In genomic region chr6:106477790-106478189, GRCh38 we compare ENCODE assay signal across 13 cellular contexts.
DNase-seq lines count a peak whose midpoint lies in the region; ATAC-seq and TF ChIP-seq lines count a peak whose summit lies in the region.
"Had no signal": no experiment of that assay in that cellular context is flagged by ENCODE, and none has a peak within 500 bp of the region (broad histone marks: within the 10 kb centered on the region; RNA-seq: fewer than 3 reads in every experiment).

No MANE protein-coding gene starts in this region.

- no peak overlapping the region for H2AK5ac ChIP-seq in trophoblast cell (ENCODE audit: low read length)

- no peak overlapping the region for H2BK120ac ChIP-seq in trophoblast cell (ENCODE audit: insufficient read depth, low read length, poor library complexity)

- H3K4ac ChIP-seq in trophoblast cell (ENCODE audit: low read depth, low read length) = no peak overlapping the region

- peak; percentile 20 for ATAC-seq in left colon
- ATAC-seq: esophagus mucosa, Panc1 had no signal

- no peak overlapping the region for H3K18ac ChIP-seq in trophoblast cell (ENCODE audit: low read length)

- H3K79me2 ChIP-seq in trophoblast cell (ENCODE audit: control insufficient read depth, insufficient read depth, low read length, poor library complexity) = no peaks in the 10 kb centered on the region

- H3K27me3 ChIP-seq in trophoblast cell (ENCODE audit: insufficient read depth, low read length) = no peaks in the 10 kb centered on the region
- H3K27me3 ChIP-seq: neural progenitor cell had no signal

- no peak overlapping the region for H4K12ac ChIP-seq in trophoblast cell (ENCODE audit: low read depth, low read length)

- TF ChIP-seq CTCF in GM20000 (IDR thresholded peaks at IDR 0.05; ENCODE audit: extremely low read depth, missing control alignments) = no peak

- no peak overlapping the region for H3K23ac ChIP-seq in trophoblast cell (ENCODE audit: low read length)

- TF ChIP-seq RAD21 in Ishikawa (IDR thresholded peaks at IDR 0.05; ENCODE audit: low read depth) = no peak

- no peak overlapping the region for H2BK12ac ChIP-seq in trophoblast cell (ENCODE audit: low read length)

- no peaks in the 10 kb centered on the region for H3K36me3 ChIP-seq in trophoblast cell (ENCODE audit: control insufficient read depth in 1 of 2, insufficient read depth in 2 of 2, low read length in 2 of 2)
- H3K36me3 ChIP-seq: left ventricle myocardium inferior, neural progenitor cell had no signal

- H3K14ac ChIP-seq in trophoblast cell (ENCODE audit: low read length) = no peak overlapping the region

- H2AFZ ChIP-seq in trophoblast cell (ENCODE audit: insufficient read depth, low read length, poor library complexity) = no peak overlapping the region
- H2AFZ ChIP-seq: neural progenitor cell had no signal

- H3K4me1 ChIP-seq in trophoblast cell (ENCODE audit: control insufficient read depth in 1 of 2, insufficient read depth in 2 of 2, low read length in 2 of 2) = no peaks in the 10 kb centered on the region
- H3K4me1 ChIP-seq: left ventricle myocardium inferior, neural progenitor cell had no signal

- DNase-seq in COLO668 (lab: John Stamatoyannopoulos, UW; ENCODE audit: unreplicated experiment) (peak; percentile 34), NCI-H524 (lab: John Stamatoyannopoulos, UW) (peak; percentile 83 to 89), left colon (no peak), trophoblast cell (no peak), SHP77 treated with DMSO at 0.1 percent for 48 hours (lab: John Stamatoyannopoulos, UW) (no peak), GM20000 (ENCODE audit: low spot score) (no peak)
- DNase-seq in activated CD8-positive, alpha-beta memory T cell treated with anti-CD3 and anti-CD28 coated beads, Interleukin-2, amount 50 U/mL, for 48 hours = no peak
- DNase-seq: left ventricle myocardium inferior had no signal

- no peak overlapping the region for H4K91ac ChIP-seq in trophoblast cell (ENCODE audit: low read depth, low read length)

- H3K4me3 ChIP-seq in trophoblast cell (ENCODE audit: low read depth, low read length) = no peak overlapping the region
- H3K4me3 ChIP-seq: left ventricle myocardium inferior, neural progenitor cell, smooth muscle cell had no signal

- H3K4me2 ChIP-seq in trophoblast cell (ENCODE audit: low read length) = no peak overlapping the region
- H3K4me2 ChIP-seq: neural progenitor cell, smooth muscle cell had no signal

- no peaks in the 10 kb centered on the region for H3K9me3 ChIP-seq in trophoblast cell (ENCODE audit: insufficient read depth, low read depth, low read length)
- H3K9me3 ChIP-seq: left ventricle myocardium inferior had no signal

- H2BK5ac ChIP-seq in trophoblast cell (ENCODE audit: low read depth, low read length, poor library complexity) = no peak overlapping the region

- H3K79me1 ChIP-seq in trophoblast cell (ENCODE audit: low read length) = no peaks in the 10 kb centered on the region

- H3K27ac ChIP-seq in trophoblast cell (ENCODE audit: low read depth, low read length) = no peak overlapping the region
- H3K27ac ChIP-seq: left ventricle myocardium inferior, neural progenitor cell had no signal

- WGBS in trophoblast cell (ENCODE audit: extremely low coverage, insufficient coverage, insufficient read length) = no CpG with 5 or more reads among the region's 6 CpGs

- TF ChIP-seq EP300 in Ishikawa (IDR thresholded peaks at IDR 0.05; ENCODE audit: borderline replicate concordance) = no peak

- no peak overlapping the region for H4K8ac ChIP-seq in trophoblast cell (ENCODE audit: low read depth, low read length)

- H3K9ac ChIP-seq in trophoblast cell (ENCODE audit: low read length) = no peak overlapping the region
- H3K9ac ChIP-seq: neural progenitor cell had no signal

- intact Hi-C loops in left colon (cut with DNase I, micrococcal nuclease) = no loop called here

TF ChIP-seq in Ishikawa, 13 proteins besides CTCF, POLR2A, EP300 and RAD21:
- TF ChIP-seq NFIC (IDR thresholded peaks at IDR 0.05) (peak; percentile 57), CREB1 (IDR thresholded peaks at IDR 0.05; ENCODE audit: low read depth) (no peak), REST (IDR thresholded peaks at IDR 0.05; ENCODE audit: low read depth) (no peak), YY1 (IDR thresholded peaks at IDR 0.05; ENCODE audit: low read depth) (no peak)
TF ChIP-seq in Ishikawa: peak in this region for 1.

Comparison
In these comparisons a context has a peak if more than half of its experiments do, and no peak if none do; other contexts are left out.
1. DNase-seq: peak in COLO668 (single experiment) and NCI-H524 (2 of 2); none in left colon (0 of 2), trophoblast cell (0 of 2), SHP77 treated with DMSO at 0.1 percent for 48 hours (single experiment), activated CD8-positive, alpha-beta memory T cell treated with anti-CD3 and anti-CD28 coated beads, Interleukin-2, amount 50 U/mL, for 48 hours (single experiment) and GM20000 (single experiment).